Comparison of ENCODE assay signal across 19 cellular contexts in the genomic region with DNA sequence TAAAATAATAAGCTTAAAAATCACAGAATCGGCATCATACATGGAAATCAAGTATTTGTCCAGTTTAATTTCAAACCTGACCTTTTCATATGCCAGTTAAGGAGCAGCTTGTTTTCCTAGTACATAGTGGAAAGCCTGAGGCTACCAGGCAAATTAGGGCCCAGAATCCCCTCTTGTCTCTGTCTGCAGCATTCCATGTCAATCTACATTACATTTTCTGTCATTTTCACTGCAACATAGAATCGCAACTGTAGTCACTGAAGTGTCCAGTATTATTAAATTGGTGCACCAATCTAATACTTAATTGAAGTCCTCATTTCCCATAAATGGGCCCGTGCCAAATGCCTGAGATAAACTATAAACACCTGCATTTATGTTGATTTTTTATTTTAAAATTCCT.
"Had no signal": no experiment of that assay in that cellular context is flagged by ENCODE, and none has a peak within 500 bp of the region (broad histone marks: within the 10 kb centered on the region; RNA-seq: fewer than 3 reads in every experiment).

No MANE protein-coding gene starts in this region.

- H3K4me3 ChIP-seq: heart left ventricle, psoas muscle, spleen, testis, transverse colon had no signal

- H3K27me3 Mint-ChIP-seq: naive B cell; stimulated activated naive B cell treated with anti-CD40 and anti-IgM and Interleukin-4, amounts not matched to agents 10 μg/mL and 1 μg/mL and 100 μg/mL, for 72 hours; stimulated activated naive CD8-positive, alpha-beta T cell treated with anti-CD3 and anti-CD28 coated beads, Interleukin-15, amount 100 ng/mL, for 72 hours had no signal

- H3K4me1 ChIP-seq: heart left ventricle, psoas muscle, spleen, transverse colon had no signal

- H3K27ac Mint-ChIP-seq: naive B cell; nephron; stimulated activated naive B cell treated with anti-CD40 and anti-IgM and Interleukin-4, amounts not matched to agents 10 μg/mL and 1 μg/mL and 100 μg/mL, for 72 hours; stimulated activated naive CD8-positive, alpha-beta T cell treated with anti-CD3 and anti-CD28 coated beads, Interleukin-15, amount 100 ng/mL, for 72 hours had no signal

- H3K27ac ChIP-seq: heart left ventricle, neutrophil, psoas muscle, spleen, testis, transverse colon had no signal

- ATAC-seq: esophagus mucosa; heart left ventricle; left colon; psoas muscle; sciatic nerve; stimulated activated naive B cell treated with anti-CD40 and anti-IgM and Interleukin-4, amounts not matched to agents 10 μg/mL and 1 μg/mL and 100 μg/mL, for 72 hours; stimulated activated naive CD8-positive, alpha-beta T cell treated with anti-CD3 and anti-CD28 coated beads, Interleukin-15, amount 100 ng/mL, for 72 hours had no signal

- H3K9me3 ChIP-seq: heart left ventricle, neutrophil, psoas muscle, spleen, testis, transverse colon had no signal

- H3K4me1 Mint-ChIP-seq: naive B cell; nephron; stimulated activated naive B cell treated with anti-CD40 and anti-IgM and Interleukin-4, amounts not matched to agents 10 μg/mL and 1 μg/mL and 100 μg/mL, for 72 hours had no signal

- DNase-seq: effector memory CD4-positive, alpha-beta T cell; heart left ventricle; hippocampal formation; left colon; mesendoderm; naive B cell; psoas muscle; spleen; stimulated activated CD4-positive, alpha-beta T cell treated with anti-CD3 and anti-CD28 coated beads, Interleukin-15, amount 100 ng/mL, for 24 hours; stimulated activated CD4-positive, alpha-beta T cell treated with anti-CD3 and anti-CD28 coated beads, Interleukin-1b, Interleukin-23, amount 100 ng/mL, for 48 hours; stimulated activated CD4-positive, alpha-beta T cell treated with anti-CD3 and anti-CD28 coated beads, Interleukin-4, amount 100 ng/mL, for 4 hours; stimulated activated naive B cell treated with anti-CD40 and anti-IgM and Interleukin-4, amounts not matched to agents 10 μg/mL and 1 μg/mL and 100 μg/mL, for 72 hours; stimulated activated naive CD8-positive, alpha-beta T cell treated with anti-CD3 and anti-CD28 coated beads, Interleukin-15, amount 100 ng/mL, for 72 hours; testis; transverse colon had no signal

- H3K36me3 ChIP-seq: heart left ventricle, neutrophil, spleen, transverse colon had no signal

- H3K4me3 Mint-ChIP-seq: naive B cell; nephron; stimulated activated naive B cell treated with anti-CD40 and anti-IgM and Interleukin-4, amounts not matched to agents 10 μg/mL and 1 μg/mL and 100 μg/mL, for 72 hours; stimulated activated naive CD8-positive, alpha-beta T cell treated with anti-CD3 and anti-CD28 coated beads, Interleukin-15, amount 100 ng/mL, for 72 hours had no signal

- H3K27me3 ChIP-seq: heart left ventricle, neutrophil, spleen, testis, transverse colon had no signal

- H3K9me3 Mint-ChIP-seq: naive B cell; nephron; stimulated activated naive B cell treated with anti-CD40 and anti-IgM and Interleukin-4, amounts not matched to agents 10 μg/mL and 1 μg/mL and 100 μg/mL, for 72 hours; stimulated activated naive CD8-positive, alpha-beta T cell treated with anti-CD3 and anti-CD28 coated beads, Interleukin-15, amount 100 ng/mL, for 72 hours had no signal

- H3K36me3 Mint-ChIP-seq: naive B cell; stimulated activated naive B cell treated with anti-CD40 and anti-IgM and Interleukin-4, amounts not matched to agents 10 μg/mL and 1 μg/mL and 100 μg/mL, for 72 hours had no signal
